1 cellular context compared by ENCODE assay signal in genomic region chr2:223837290-223838061, GRCh38.
TF ChIP-seq lines count a peak whose summit lies in the region.

Gene AP1S3 (minus strand): TSS chr2:223837582. CDS start chr2:223837450, 132 bp downstream.

TF ChIP-seq in HCT116, 20 proteins besides CTCF, POLR2A, EP300 and RAD21 (continued from another document):
- TF ChIP-seq ZFX (IDR thresholded peaks at IDR 0.05) (peak; percentile 65), EGR1 (IDR thresholded peaks at IDR 0.05; ENCODE audit: low read depth) (peak; percentile 84), SIN3A (IDR thresholded peaks at IDR 0.05; ENCODE audit: low read depth) (peak; percentile 78), JUND (IDR thresholded peaks at IDR 0.05) (no peak; the same call in 1 of the 2 replicates), REST (IDR thresholded peaks at IDR 0.05; ENCODE audit: low read depth) (no peak), EZH2phosphoT487 (IDR thresholded peaks at IDR 0.05; ENCODE audit: borderline replicate concordance) (no peak), ZNF274 (IDR thresholded peaks at IDR 0.05; ENCODE audit: low read depth, low read length) (no peak)
TF ChIP-seq in HCT116: peak in this region for 7.
